Comparison of ENCODE assay signal across 23 cellular contexts in genomic region chr7:25754333-25754732, GRCh38.
DNase-seq lines count a peak whose midpoint lies in the region; ATAC-seq and TF ChIP-seq lines count a peak whose summit lies in the region.
"Had no signal": no experiment of that assay in that cellular context is flagged by ENCODE, and none has a peak within 500 bp of the region (broad histone marks: within the 10 kb centered on the region; RNA-seq: fewer than 3 reads in every experiment).

No MANE protein-coding gene starts in this region.

- WGBS in neuronal stem cell (ENCODE audit: extremely low coverage in 2 of 2, insufficient read length in 2 of 2, insufficient replicate concordance in 1 of 2), 2 donors: no CpG with 5 or more reads among the region's 7 CpGs

- intact Hi-C loops in left ventricle myocardium superior (cut with micrococcal nuclease): no loop called here

- no peak overlapping the region for H2AK5ac ChIP-seq in neuronal stem cell (ENCODE audit: low read depth, low read length)

- H3K27me3 ChIP-seq in neuronal stem cell (ENCODE audit: control insufficient read depth in 3 of 3, insufficient read depth in 3 of 3, low read depth in 1 of 3, low read length in 3 of 3) (no peaks in the 10 kb centered on the region), thoracic aorta (replicated peaks; ENCODE audit: insufficient read depth) (no peaks in the 10 kb centered on the region)
- H3K27me3 ChIP-seq: colonic mucosa had no signal

- H3K9ac ChIP-seq in neuronal stem cell (ENCODE audit: low read depth, low read length, poor library complexity): no peak overlapping the region
- H3K9ac ChIP-seq: KMS-11 had no signal

- peak overlapping the region; percentile 96 for H3K18ac ChIP-seq in neuronal stem cell (ENCODE audit: low read length)

- H3K4me1 ChIP-seq in neuronal stem cell (ENCODE audit: control insufficient read depth in 2 of 2, insufficient read depth in 1 of 2, low read depth in 1 of 2, low read length in 2 of 2): peaks cover 39 to 43% of the 10 kb centered on the region in 2 donors
- peaks cover 3 to 59% of the 10 kb centered on the region in 2 donors for H3K4me1 ChIP-seq in thoracic aorta (ENCODE audit: control insufficient read depth in 1 of 2, low read depth in 2 of 2)
- H3K4me1 ChIP-seq: colonic mucosa had no signal

- H3K36me3 Mint-ChIP-seq in chondrocyte (ENCODE audit: low read depth): peaks cover 2% of the 10 kb centered on the region
- H3K36me3 Mint-ChIP-seq: activated naive CD8-positive, alpha-beta T cell; CD8-positive, alpha-beta T cell; immature natural killer cell; WTC11 had no signal

- ATAC-seq in left ventricle myocardium superior (peak; percentile 33), thoracic aorta (ENCODE audit: insufficient number of reproducible peaks, low FRiP score, low read depth) (no peak), HG03521 (IDR thresholded peaks at IDR 0.05; ENCODE audit: unreplicated experiment) (no peak), HG03354 (IDR thresholded peaks at IDR 0.05; ENCODE audit: poor library complexity, severe bottlenecking, unreplicated experiment) (no peak), HG02763 (IDR thresholded peaks at IDR 0.05; ENCODE audit: unreplicated experiment) (no peak)
- ATAC-seq: CD8-positive, alpha-beta T cell; mucosa of descending colon had no signal

- H2BK15ac ChIP-seq in neuronal stem cell (ENCODE audit: low read length): no peak overlapping the region

- no peak overlapping the region for H2AFZ ChIP-seq in neuronal stem cell (ENCODE audit: low read length)

- H3K4me3 ChIP-seq in neuronal stem cell (ENCODE audit: low read length in 2 of 2) (no peak overlapping the region), thoracic aorta (no peak overlapping the region)
- H3K4me3 ChIP-seq: colonic mucosa, mucosa of descending colon had no signal

- no peak for DNase-seq in chondrocyte (ENCODE audit: low spot score)
- DNase-seq in left ventricle myocardium superior: no peak
- DNase-seq in neuronal stem cell (ENCODE audit: low spot score): no peak
- DNase-seq in thoracic aorta (ENCODE audit: low spot score): no peak
- no peak for DNase-seq in NAMALWA (ENCODE audit: low spot score)
- DNase-seq: activated CD8-positive, alpha-beta memory T cell treated with anti-CD3 and anti-CD28 coated beads, Interleukin-2, amount 50 U/mL, for 4 hours; CD8-positive, alpha-beta T cell; colonic mucosa; DMS53; immature natural killer cell; mucosa of descending colon; NCI-H187 treated with DMSO at 0.1 percent for 48 hours; NCI-H69; nucleus accumbens; retina had no signal

- H3K4me3 Mint-ChIP-seq in chondrocyte (ENCODE audit: unreplicated experiment): no peak overlapping the region
- H3K4me3 Mint-ChIP-seq: activated naive CD8-positive, alpha-beta T cell; CD8-positive, alpha-beta T cell; immature natural killer cell; WTC11 had no signal

- H3K27me3 Mint-ChIP-seq in chondrocyte (ENCODE audit: low read depth): no peaks in the 10 kb centered on the region
- H3K27me3 Mint-ChIP-seq: activated naive CD8-positive, alpha-beta T cell had no signal

- no peaks in the 10 kb centered on the region for H3K36me3 ChIP-seq in neuronal stem cell (replicated peaks in 1 of 2; ENCODE audit: control insufficient read depth in 2 of 2, insufficient read depth in 2 of 2, low read length in 2 of 2)
- H3K36me3 ChIP-seq in thoracic aorta: no peaks in the 10 kb centered on the region
- H3K36me3 ChIP-seq: colonic mucosa had no signal

- TF ChIP-seq CTCF in chondrocyte (IDR thresholded peaks at IDR 0.05) (no peak), thoracic aorta (IDR thresholded peaks at IDR 0.05) (no peak)

- peaks cover 2% of the 10 kb centered on the region for H3K9me3 Mint-ChIP-seq in chondrocyte (ENCODE audit: low read depth)
- H3K9me3 Mint-ChIP-seq: activated T-helper 2 cell treated with anti-CD3 and anti-CD28 coated beads, Interferon-gamma antibody, Interleukin-2, Interleukin-4, amounts not matched to agents 10 μg/mL and 5 μg/mL and 100 μg/mL, durations not matched to agents 14 hours and 24 hours and 36 hours; CD8-positive, alpha-beta T cell; immature natural killer cell; WTC11 had no signal

- no peak overlapping the region for H3K4me2 ChIP-seq in neuronal stem cell (ENCODE audit: insufficient read depth, low read length, poor library complexity, severe bottlenecking)
- H3K4me2 ChIP-seq: KMS-11 had no signal

- H2BK12ac ChIP-seq in neuronal stem cell (ENCODE audit: low read length): no peak overlapping the region

- H3K27ac Mint-ChIP-seq in chondrocyte (ENCODE audit: unreplicated experiment): peak overlapping the region; percentile 95
- H3K27ac Mint-ChIP-seq: activated naive CD8-positive, alpha-beta T cell; activated T-helper 2 cell treated with anti-CD3 and anti-CD28 coated beads, Interferon-gamma antibody, Interleukin-2, Interleukin-4, amounts not matched to agents 10 μg/mL and 5 μg/mL and 100 μg/mL, durations not matched to agents 14 hours and 24 hours and 36 hours; CD8-positive, alpha-beta T cell; immature natural killer cell; WTC11 had no signal

- no peak overlapping the region for H3K23ac ChIP-seq in neuronal stem cell (ENCODE audit: low read depth, low read length, poor library complexity)

- H4K91ac ChIP-seq in neuronal stem cell (ENCODE audit: low read depth, low read length, poor library complexity): no peak overlapping the region

- no peaks in the 10 kb centered on the region for H3K79me1 ChIP-seq in neuronal stem cell (ENCODE audit: low read depth, low read length)

- H3K14ac ChIP-seq in neuronal stem cell (ENCODE audit: low read length): no peak overlapping the region

- H3K27ac ChIP-seq in neuronal stem cell (replicated peaks; ENCODE audit: low read length) (peak overlapping the region; percentile 94), thoracic aorta (peak overlapping the region; percentile 84 to 85)
- H3K27ac ChIP-seq: colonic mucosa, KMS-11, RWPE1 had no signal

- peaks cover 75% of the 10 kb centered on the region for H3K4me1 Mint-ChIP-seq in chondrocyte (ENCODE audit: low read depth)
- H3K4me1 Mint-ChIP-seq: immature natural killer cell had no signal

- H2BK120ac ChIP-seq in neuronal stem cell (ENCODE audit: low read depth, low read length): no peak overlapping the region

- H2BK5ac ChIP-seq in neuronal stem cell (ENCODE audit: low read length): peak overlapping the region; percentile 90

- no peaks in the 10 kb centered on the region for H3K9me3 ChIP-seq in neuronal stem cell (replicated peaks in 1 of 2; ENCODE audit: control insufficient read depth in 2 of 2, insufficient read depth in 1 of 2, low read depth in 1 of 2, low read length in 2 of 2)
- H3K9me3 ChIP-seq in thoracic aorta: no peaks in the 10 kb centered on the region
- H3K9me3 ChIP-seq: colonic mucosa, mucosa of descending colon had no signal

- H3K4ac ChIP-seq in neuronal stem cell (ENCODE audit: low read length): no peak overlapping the region

- H4K8ac ChIP-seq in neuronal stem cell (ENCODE audit: low read depth, low read length): no peak overlapping the region
